ENCODE assay signal across 26 cellular contexts in the genomic region with DNA sequence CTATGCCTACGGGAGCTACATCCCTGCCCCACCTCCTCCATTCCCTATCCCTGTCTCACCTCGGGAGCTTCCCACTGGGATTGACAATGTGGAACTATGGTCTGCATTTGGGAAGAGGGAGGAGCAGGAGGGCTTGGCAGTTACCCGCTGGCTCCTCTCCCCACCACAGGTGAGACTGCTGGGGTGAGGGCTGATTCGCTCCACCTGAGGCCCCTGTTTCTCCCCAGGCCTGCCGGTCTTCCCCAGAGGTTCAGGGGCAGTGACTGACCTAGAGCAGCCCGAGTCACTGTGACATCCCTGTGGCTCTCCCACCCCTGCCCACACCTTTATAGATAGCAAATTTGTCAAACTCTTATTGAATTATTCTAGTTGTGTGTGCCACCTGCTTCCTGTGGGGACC.
DNase-seq lines count a peak whose midpoint lies in the region; ATAC-seq and TF ChIP-seq lines count a peak whose summit lies in the region.
"Had no signal": no experiment of that assay in that cellular context is flagged by ENCODE, and none has a peak within 500 bp of the region (broad histone marks: within the 10 kb centered on the region; RNA-seq: fewer than 3 reads in every experiment).

No MANE protein-coding gene starts in this region.

- H3K4me3 ChIP-seq in left ventricle myocardium inferior, result no peak overlapping the region
- H3K4me3 ChIP-seq in sigmoid colon, result no peak overlapping the region
- H3K4me3 ChIP-seq: A549; BLaER1 treated with 17β-estradiol and CSF1 and Interleukin-3, amounts not matched to agents 10 nM and 100 nM; GM12878 had no signal

- H3K36me3 ChIP-seq in left ventricle myocardium inferior (no peaks in the 10 kb centered on the region), sigmoid colon (no peaks in the 10 kb centered on the region)
- H3K36me3 ChIP-seq: BLaER1 treated with 17β-estradiol and CSF1 and Interleukin-3, amounts not matched to agents 10 nM and 100 nM had no signal

- peaks cover 21% of the 10 kb centered on the region for H3K9me3 Mint-ChIP-seq in activated T-cell treated with anti-CD3 and anti-CD28 coated beads, Interleukin-2, amount 50 U/mL, for 4 hours

- H3K36me3 Mint-ChIP-seq in activated T-cell treated with anti-CD3 and anti-CD28 coated beads, Interleukin-2, amount 50 U/mL, for 4 hours (ENCODE audit: insufficient read depth), result no peaks in the 10 kb centered on the region
- H3K36me3 Mint-ChIP-seq: CD14-positive monocyte; CD4-positive, CD25-positive, alpha-beta regulatory T cell had no signal

- DNase-seq in NCI-H146 (lab: John Stamatoyannopoulos, UW) (peak; percentile 16), NCI-H146 treated with DMSO at 0.1 percent for 48 hours (lab: John Stamatoyannopoulos, UW; ENCODE audit: unreplicated experiment) (no peak), cardiac septum (ENCODE audit: low spot score) (peak; percentile 36), left ventricle myocardium inferior (no peak), mesenteric fat pad (ENCODE audit: low spot score) (peak; percentile 20), sigmoid colon (peak; percentile 30), NCI-H1105 treated with DMSO at 0.1 percent for 48 hours (lab: John Stamatoyannopoulos, UW) (no peak)
- no peak for DNase-seq in activated T-cell treated with anti-CD3 and anti-CD28 coated beads, Interleukin-2, amount 50 U/mL, for 4 hours
- DNase-seq: AML-193; CD4-positive, alpha-beta memory T cell; CD4-positive, CD25-positive, alpha-beta regulatory T cell; CD8-positive, alpha-beta memory T cell; COR-L47; DMS 273 treated with DMSO at 0.1 percent for 48 hours; DMS153; DMS53; DMS79; DND-41; EL; GDM1 had no signal

- H3K4me1 ChIP-seq in left ventricle myocardium inferior, result no peaks in the 10 kb centered on the region
- H3K4me1 ChIP-seq in sigmoid colon, result no peaks in the 10 kb centered on the region
- H3K4me1 ChIP-seq: A549 had no signal

- no peak for TF ChIP-seq POLR2A in sigmoid colon (IDR thresholded peaks at IDR 0.05)

- H3K27ac ChIP-seq in left ventricle myocardium inferior (replicated peaks) (no peak overlapping the region), sigmoid colon (no peak overlapping the region)
- H3K27ac ChIP-seq: 22Rv1; A549; BLaER1 treated with 17β-estradiol and CSF1 and Interleukin-3, amounts not matched to agents 10 nM and 100 nM had no signal

- no peak for TF ChIP-seq CTCF in left ventricle myocardium inferior (IDR thresholded peaks at IDR 0.05; ENCODE audit: borderline replicate concordance)
- TF ChIP-seq CTCF in sigmoid colon (IDR thresholded peaks at IDR 0.05), result no peak

- intact Hi-C loops in cardiac septum (cut with DNase I) (no loop called here), left ventricle myocardium inferior (cut with micrococcal nuclease) (no loop called here), sigmoid colon (cut with DNase I) (no loop called here)

- TF ChIP-seq EP300 in sigmoid colon (IDR thresholded peaks at IDR 0.05), result no peak

- peaks cover 6% of the 10 kb centered on the region for H3K27me3 Mint-ChIP-seq in activated T-cell treated with anti-CD3 and anti-CD28 coated beads, Interleukin-2, amount 50 U/mL, for 4 hours (ENCODE audit: low read depth)
- H3K27me3 Mint-ChIP-seq: B cell had no signal

- WGBS in sigmoid colon, 2 donors, result 71 to 79% methylated on average over 6 of the region's 6 CpGs

- H3K4me3 Mint-ChIP-seq in activated T-cell treated with anti-CD3 and anti-CD28 coated beads, Interleukin-2, amount 50 U/mL, for 4 hours, result no peak overlapping the region
- H3K4me3 Mint-ChIP-seq: B cell; CD14-positive monocyte; CD4-positive, alpha-beta memory T cell; CD4-positive, CD25-positive, alpha-beta regulatory T cell; CD8-positive, alpha-beta memory T cell had no signal

- H3K9me3 ChIP-seq in left ventricle myocardium inferior (replicated peaks) (peaks cover 18% of the 10 kb centered on the region), sigmoid colon (peaks cover 0 to 2% (median 0%) of the 10 kb centered on the region in 4 donors)
- H3K9me3 ChIP-seq: A549 had no signal

- no peaks in the 10 kb centered on the region for H3K4me1 Mint-ChIP-seq in activated T-cell treated with anti-CD3 and anti-CD28 coated beads, Interleukin-2, amount 50 U/mL, for 4 hours (ENCODE audit: low read depth)
- H3K4me1 Mint-ChIP-seq: B cell; CD14-positive monocyte; CD4-positive, alpha-beta memory T cell; CD4-positive, CD25-positive, alpha-beta regulatory T cell; CD8-positive, alpha-beta memory T cell had no signal

- ATAC-seq in activated T-cell treated with anti-CD3 and anti-CD28 coated beads, Interleukin-2, amount 50 U/mL, for 4 hours, result no peak
- ATAC-seq: A549, GM12878 had no signal

- peaks cover 22% of the 10 kb centered on the region for H3K27me3 ChIP-seq in left ventricle myocardium inferior (ENCODE audit: low read depth)
- H3K27me3 ChIP-seq in sigmoid colon, result no peaks in the 10 kb centered on the region
- H3K27me3 ChIP-seq: BLaER1 treated with 17β-estradiol and CSF1 and Interleukin-3, amounts not matched to agents 10 nM and 100 nM had no signal

Comparison
In these comparisons a context has a peak if more than half of its experiments do, and no peak if none do; other contexts are left out.
1. DNase-seq: peak in NCI-H146 (single experiment), cardiac septum (single experiment), mesenteric fat pad (single experiment) and sigmoid colon (single experiment); none in NCI-H146 treated with DMSO at 0.1 percent for 48 hours (single experiment), left ventricle myocardium inferior (single experiment), activated T-cell treated with anti-CD3 and anti-CD28 coated beads, Interleukin-2, amount 50 U/mL, for 4 hours (single experiment) and NCI-H1105 treated with DMSO at 0.1 percent for 48 hours (single experiment).